Comparison of ENCODE assay signal across 34 cellular contexts in genomic region chr22:32030508-32031247, GRCh38. TPM values are rescaled to one million over a fixed set of nuclear protein-coding genes. Genes with fewer than 3 reads are reported as not detected.
"Had no signal": no experiment of that assay in that cellular context is flagged by ENCODE, and none has a peak within 500 bp of the region (broad histone marks: within the 10 kb centered on the region; RNA-seq: fewer than 3 reads in every experiment).

No MANE protein-coding gene starts in this region.

- H3K36me3 ChIP-seq: ascending aorta, breast epithelium, cardiac muscle cell, colonic mucosa, esophagus squamous epithelium, gastroesophageal sphincter had no signal

- ATAC-seq: activated CD4-positive, alpha-beta T cell treated with anti-CD3 and anti-CD28 coated beads for 36 hours; activated CD8-positive, alpha-beta memory T cell treated with anti-CD3 and anti-CD28 coated beads, Interleukin-2, amount 10 ng/mL, durations not matched to agents 7 days and 5 days; activated CD8-positive, alpha-beta T cell treated with anti-CD3 and anti-CD28 coated beads, Interleukin-2, amount 10 ng/mL, durations not matched to agents 7 days and 5 days; activated naive CD4-positive, alpha-beta T cell treated with anti-CD3 and anti-CD28 coated beads, Interleukin-2, amount 50 U/mL, for 72 hours; activated T-cell treated with anti-CD3 and anti-CD28 coated beads, Interleukin-2, amount 50 U/mL, for 72 hours; gastroesophageal sphincter had no signal

- FAIRE-seq: endometrium, endothelial cell of umbilical vein had no signal

- H3K27me3 ChIP-seq: ascending aorta, breast epithelium, colonic mucosa, esophagus squamous epithelium had no signal

- H3K4me1 ChIP-seq: ascending aorta, breast epithelium, colonic mucosa, esophagus squamous epithelium, gastroesophageal sphincter had no signal

- H3K9me3 ChIP-seq: ascending aorta, breast epithelium, colonic mucosa, esophagus squamous epithelium, gastroesophageal sphincter had no signal

- H3K4me3 ChIP-seq: ascending aorta, breast epithelium, cardiac muscle cell, colonic mucosa, esophagus squamous epithelium, gastroesophageal sphincter had no signal

- DNase-seq: activated CD4-positive, alpha-beta memory T cell treated with anti-CD3 and anti-CD28 coated beads for 36 hours; activated CD4-positive, alpha-beta T cell treated with anti-CD3 and anti-CD28 coated beads for 36 hours; activated CD4-positive, alpha-beta T cell treated with anti-CD3 and anti-CD28 coated beads, Interleukin-2, amount 10 ng/mL, durations not matched to agents 24 days and 14 days; activated CD4-positive, CD25-positive, alpha-beta regulatory T cell; activated CD4-positive, CD25-positive, alpha-beta regulatory T cell treated with anti-CD3 and anti-CD28 coated beads, Interleukin-2, amount 50 U/mL, for 72 hours; activated CD8-positive, alpha-beta memory T cell treated with anti-CD3 and anti-CD28 coated beads, Interleukin-2, amount 10 ng/mL, durations not matched to agents 7 days and 5 days; activated CD8-positive, alpha-beta memory T cell treated with anti-CD3 and anti-CD28 coated beads, Interleukin-2, amount 50 U/mL, for 4 hours; activated CD8-positive, alpha-beta T cell treated with anti-CD3 and anti-CD28 coated beads, Interleukin-2, amount 10 ng/mL, durations not matched to agents 7 days and 5 days; activated gamma-delta T cell; activated naive CD4-positive, alpha-beta T cell; activated naive CD4-positive, alpha-beta T cell treated with anti-CD3 and anti-CD28 coated beads, Interleukin-2, amount 10 ng/mL, durations not matched to agents 7 days and 5 days; activated naive CD8-positive, alpha-beta T cell treated with anti-CD3 and anti-CD28 coated beads, Interleukin-2, amount 10 ng/mL, durations not matched to agents 7 days and 5 days; activated T-cell treated with anti-CD3 and anti-CD28 coated beads, Interleukin-2, amount 50 U/mL, for 1 hour; activated T-cell treated with anti-CD3 and anti-CD28 coated beads, Interleukin-2, amount 50 U/mL, for 72 hours; central memory CD4-positive, alpha-beta T cell; cerebellar nuclear complex; colonic mucosa; effector CD8-positive, alpha-beta T cell; esophagus squamous epithelium; foreskin melanocyte; T-helper 2 cell had no signal

- H3K27ac ChIP-seq: ascending aorta, breast epithelium, cardiac muscle cell, colonic mucosa, epithelial cell of prostate, esophagus squamous epithelium, gastroesophageal sphincter had no signal

RNA-seq across cellular contexts. Expression of gene SLC5A1, which starts 12.4 kb away (rescaled TPM):
- total RNA-seq: activated CD4-positive, alpha-beta memory T cell treated with anti-CD3 and anti-CD28 coated beads for 36 hours; activated CD4-positive, alpha-beta T cell treated with anti-CD3 and anti-CD28 coated beads for 36 hours; activated CD4-positive, alpha-beta T cell treated with anti-CD3 and anti-CD28 coated beads, Interleukin-2, amount 10 ng/mL, durations not matched to agents 24 days and 14 days; activated CD8-positive, alpha-beta memory T cell treated with anti-CD3 and anti-CD28 coated beads for 36 hours; activated CD8-positive, alpha-beta memory T cell treated with anti-CD3 and anti-CD28 coated beads, Interleukin-2, amount 10 ng/mL, durations not matched to agents 7 days and 5 days; activated CD8-positive, alpha-beta T cell treated with anti-CD3 and anti-CD28 coated beads, Interleukin-2, amount 10 ng/mL, durations not matched to agents 7 days and 5 days; activated naive CD4-positive, alpha-beta T cell treated with anti-CD3 and anti-CD28 coated beads, Interleukin-2, amount 50 U/mL, for 72 hours; activated naive CD8-positive, alpha-beta T cell treated with anti-CD3 and anti-CD28 coated beads, Interleukin-2, amount 10 ng/mL, durations not matched to agents 7 days and 5 days; activated T-cell treated with anti-CD3 and anti-CD28 coated beads, Interleukin-2, amount 50 U/mL, for 72 hours; ascending aorta; endothelial cell of umbilical vein; fibroblast of lung; fibroblast of villous mesenchyme; glomerular endothelial cell; T-helper 1 cell treated with Interleukin-12 subunit alpha and Interleukin-12 subunit beta and Interleukin-4 antibody, amounts not matched to agents 30 ng/mL and 1 ng/mL, for 36 hours had no signal
- polyA plus RNA-seq: endothelial cell of umbilical vein, fibroblast of lung had no signal
